In the genomic region with DNA sequence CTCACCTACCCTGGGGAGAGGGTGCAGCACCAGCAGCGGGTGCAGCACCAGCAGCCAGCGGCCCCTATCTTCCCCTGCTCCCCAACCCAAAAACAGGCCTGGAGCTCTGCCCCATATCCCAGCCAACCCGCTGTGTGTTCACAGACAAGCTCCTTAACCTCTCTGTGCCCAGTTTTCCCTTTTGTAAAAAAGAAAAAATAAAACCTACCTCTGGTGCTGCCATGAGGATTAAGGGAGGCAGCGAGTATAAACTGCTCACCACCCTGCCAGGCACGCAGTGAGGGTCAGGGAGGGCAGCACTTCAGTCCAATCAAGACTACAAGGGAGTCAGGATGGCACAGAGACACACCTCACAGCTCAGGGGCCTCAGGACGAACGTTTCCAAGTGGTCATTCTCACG, we compare ENCODE assay signal across 30 cellular contexts.
"Had no signal": no experiment of that assay in that cellular context is flagged by ENCODE, and none has a peak within 500 bp of the region (broad histone marks: within the 10 kb centered on the region; RNA-seq: fewer than 3 reads in every experiment).

No MANE protein-coding gene starts in this region.

- H3K36me3 ChIP-seq: ascending aorta, breast epithelium, cardiac muscle cell, colonic mucosa, WERI-Rb-1 had no signal

- H3K27ac ChIP-seq: ascending aorta, breast epithelium, cardiac muscle cell, colonic mucosa, epithelial cell of prostate, WERI-Rb-1 had no signal

- H3K4me1 ChIP-seq: ascending aorta, breast epithelium, colonic mucosa had no signal

- H3K9me3 Mint-ChIP-seq: activated CD4-positive, alpha-beta memory T cell treated with anti-CD3 and anti-CD28 coated beads, Interleukin-2, amount 10 ng/mL, durations not matched to agents 7 days and 5 days; activated CD4-positive, alpha-beta T cell treated with anti-CD3 and anti-CD28 coated beads, Interleukin-2, amount 10 ng/mL, durations not matched to agents 7 days and 5 days; activated naive CD4-positive, alpha-beta T cell treated with anti-CD3 and anti-CD28 coated beads, Interleukin-2, amount 10 ng/mL, durations not matched to agents 7 days and 5 days; activated naive CD4-positive, alpha-beta T cell treated with anti-CD3 and anti-CD28 coated beads, Interleukin-2, amount 50 U/mL, for 72 hours; activated naive CD8-positive, alpha-beta T cell treated with anti-CD3 and anti-CD28 coated beads, Interleukin-2, amount 10 ng/mL, durations not matched to agents 7 days and 5 days; activated T-cell treated with anti-CD3 and anti-CD28 coated beads, Interleukin-2, amount 50 U/mL, for 24 hours; activated T-cell treated with anti-CD3 and anti-CD28 coated beads, Interleukin-2, amount 50 U/mL, for 72 hours; T-helper 2 cell treated with Interferon-gamma antibody and Interleukin-4, amounts not matched to agents 5 μg/mL and 100 μg/mL, for 36 hours had no signal

- H3K4me3 ChIP-seq: ascending aorta, breast epithelium, cardiac muscle cell, colonic mucosa had no signal

- H3K27ac Mint-ChIP-seq: activated CD4-positive, alpha-beta memory T cell treated with anti-CD3 and anti-CD28 coated beads, Interleukin-2, amount 10 ng/mL, durations not matched to agents 7 days and 5 days; activated CD4-positive, alpha-beta T cell treated with anti-CD3 and anti-CD28 coated beads for 36 hours; activated CD4-positive, alpha-beta T cell treated with anti-CD3 and anti-CD28 coated beads, Interleukin-2, amount 10 ng/mL, durations not matched to agents 7 days and 5 days; activated naive CD4-positive, alpha-beta T cell treated with anti-CD3 and anti-CD28 coated beads, Interleukin-2, amount 10 ng/mL, durations not matched to agents 7 days and 5 days; activated naive CD4-positive, alpha-beta T cell treated with anti-CD3 and anti-CD28 coated beads, Interleukin-2, amount 50 U/mL, for 72 hours; activated naive CD8-positive, alpha-beta T cell treated with anti-CD3 and anti-CD28 coated beads, Interleukin-2, amount 10 ng/mL, durations not matched to agents 7 days and 5 days; activated T-cell treated with anti-CD3 and anti-CD28 coated beads, Interleukin-2, amount 50 U/mL, for 24 hours; activated T-cell treated with anti-CD3 and anti-CD28 coated beads, Interleukin-2, amount 50 U/mL, for 72 hours; T-helper 17 cell; T-helper 2 cell treated with Interferon-gamma antibody and Interleukin-4, amounts not matched to agents 5 μg/mL and 100 μg/mL, for 36 hours had no signal

- H3K9me3 ChIP-seq: ascending aorta, breast epithelium, colonic mucosa had no signal

- H3K27me3 ChIP-seq: ascending aorta, breast epithelium, cardiac muscle cell, colonic mucosa had no signal

- H3K36me3 Mint-ChIP-seq: activated naive CD4-positive, alpha-beta T cell treated with anti-CD3 and anti-CD28 coated beads, Interleukin-2, amount 10 ng/mL, durations not matched to agents 7 days and 5 days; activated naive CD4-positive, alpha-beta T cell treated with anti-CD3 and anti-CD28 coated beads, Interleukin-2, amount 50 U/mL, for 72 hours; activated naive CD8-positive, alpha-beta T cell treated with anti-CD3 and anti-CD28 coated beads, Interleukin-2, amount 10 ng/mL, durations not matched to agents 7 days and 5 days; brain had no signal

- H3K4me1 Mint-ChIP-seq: activated CD4-positive, alpha-beta memory T cell treated with anti-CD3 and anti-CD28 coated beads, Interleukin-2, amount 10 ng/mL, durations not matched to agents 7 days and 5 days; activated CD4-positive, alpha-beta T cell treated with anti-CD3 and anti-CD28 coated beads for 36 hours; activated CD4-positive, alpha-beta T cell treated with anti-CD3 and anti-CD28 coated beads, Interleukin-2, amount 10 ng/mL, durations not matched to agents 7 days and 5 days; activated naive CD4-positive, alpha-beta T cell treated with anti-CD3 and anti-CD28 coated beads, Interleukin-2, amount 10 ng/mL, durations not matched to agents 7 days and 5 days; activated naive CD8-positive, alpha-beta T cell treated with anti-CD3 and anti-CD28 coated beads, Interleukin-2, amount 10 ng/mL, durations not matched to agents 7 days and 5 days had no signal

- H3K4me3 Mint-ChIP-seq: activated CD4-positive, alpha-beta memory T cell treated with anti-CD3 and anti-CD28 coated beads, Interleukin-2, amount 10 ng/mL, durations not matched to agents 7 days and 5 days; activated CD4-positive, alpha-beta T cell treated with anti-CD3 and anti-CD28 coated beads for 36 hours; activated CD4-positive, alpha-beta T cell treated with anti-CD3 and anti-CD28 coated beads, Interleukin-2, amount 10 ng/mL, durations not matched to agents 7 days and 5 days; activated naive CD4-positive, alpha-beta T cell treated with anti-CD3 and anti-CD28 coated beads, Interleukin-2, amount 10 ng/mL, durations not matched to agents 7 days and 5 days; activated naive CD8-positive, alpha-beta T cell treated with anti-CD3 and anti-CD28 coated beads, Interleukin-2, amount 10 ng/mL, durations not matched to agents 7 days and 5 days; activated T-cell treated with anti-CD3 and anti-CD28 coated beads, Interleukin-2, amount 50 U/mL, for 24 hours; activated T-cell treated with anti-CD3 and anti-CD28 coated beads, Interleukin-2, amount 50 U/mL, for 72 hours; brain; T-helper 17 cell; T-helper 2 cell treated with Interferon-gamma antibody and Interleukin-4, amounts not matched to agents 5 μg/mL and 100 μg/mL, for 36 hours had no signal

- DNase-seq: activated CD4-positive, alpha-beta memory T cell treated with anti-CD3 and anti-CD28 coated beads, Interleukin-2, amount 10 ng/mL, durations not matched to agents 7 days and 5 days; activated CD4-positive, alpha-beta T cell treated with anti-CD3 and anti-CD28 coated beads for 36 hours; activated CD4-positive, alpha-beta T cell treated with anti-CD3 and anti-CD28 coated beads, Interleukin-2, amount 10 ng/mL, durations not matched to agents 7 days and 5 days; activated CD4-positive, alpha-beta T cell treated with anti-CD3 and anti-CD28 coated beads, Interleukin-2, amount 50 U/mL, for 4 hours; activated CD4-positive, CD25-positive, alpha-beta regulatory T cell; activated CD4-positive, CD25-positive, alpha-beta regulatory T cell treated with anti-CD3 and anti-CD28 coated beads, Interleukin-2, amount 50 U/mL, for 72 hours; activated CD8-positive, alpha-beta memory T cell treated with anti-CD3 and anti-CD28 coated beads, Interleukin-2, amount 50 U/mL, for 48 hours; activated gamma-delta T cell; activated naive CD4-positive, alpha-beta T cell; activated naive CD4-positive, alpha-beta T cell treated with anti-CD3 and anti-CD28 coated beads, Interleukin-2, amount 10 ng/mL, durations not matched to agents 7 days and 5 days; activated naive CD8-positive, alpha-beta T cell treated with anti-CD3 and anti-CD28 coated beads, Interleukin-2, amount 10 ng/mL, durations not matched to agents 7 days and 5 days; activated T-cell treated with anti-CD3 and anti-CD28 coated beads for 4 hours; activated T-cell treated with anti-CD3 and anti-CD28 coated beads, Interleukin-2, amount 50 U/mL, for 24 hours; activated T-cell treated with anti-CD3 and anti-CD28 coated beads, Interleukin-2, amount 50 U/mL, for 72 hours; central memory CD4-positive, alpha-beta T cell; cerebellar nuclear complex; colonic mucosa; effector CD8-positive, alpha-beta T cell; foreskin fibroblast; head of caudate nucleus; T-helper 17 cell; T1000; WERI-Rb-1 had no signal

- ATAC-seq: activated CD4-positive, alpha-beta T cell treated with anti-CD3 and anti-CD28 coated beads for 36 hours; activated naive CD4-positive, alpha-beta T cell treated with anti-CD3 and anti-CD28 coated beads, Interleukin-2, amount 50 U/mL, for 72 hours; activated T-cell treated with anti-CD3 and anti-CD28 coated beads, Interleukin-2, amount 50 U/mL, for 72 hours; T-helper 17 cell had no signal

- H3K27me3 Mint-ChIP-seq: activated CD4-positive, alpha-beta T cell treated with anti-CD3 and anti-CD28 coated beads for 36 hours had no signal
